Comparison of ENCODE assay signal across 17 cellular contexts in genomic region chr20:51163996-51164600, GRCh38.
"Had no signal": no experiment of that assay in that cellular context is flagged by ENCODE, and none has a peak within 500 bp of the region (broad histone marks: within the 10 kb centered on the region; RNA-seq: fewer than 3 reads in every experiment).

No MANE protein-coding gene starts in this region.

- DNase-seq: effector CD4-positive, alpha-beta T cell; gastrocnemius medialis; heart right ventricle; hypothalamus; left ventricle myocardium superior; mesenchymal stem cell; naive B cell; posterior cingulate gyrus; stimulated activated CD4-positive, alpha-beta T cell treated with anti-CD3 and anti-CD28 coated beads, Interleukin-2, amount 100 ng/mL, for 48 hours; stimulated activated naive CD4-positive, alpha-beta T cell treated with Interleukin-2 at 50 U/mL for 16 hours; trophoblast cell had no signal

- H3K4me1 Mint-ChIP-seq: nephron had no signal

- H3K4me2 ChIP-seq: smooth muscle cell had no signal

- H3K36me3 ChIP-seq: gastrocnemius medialis, heart right ventricle had no signal

- H3K27ac Mint-ChIP-seq: naive B cell, nephron had no signal

- H3K9me3 ChIP-seq: gastrocnemius medialis had no signal

- H3K4me3 ChIP-seq: coronary artery, gastrocnemius medialis, heart right ventricle, lung, smooth muscle cell had no signal

- ATAC-seq: gastrocnemius medialis, heart right ventricle, left ventricle myocardium superior had no signal

- H3K4me1 ChIP-seq: gastrocnemius medialis, heart right ventricle had no signal

- FAIRE-seq: keratinocyte, urothelium cell line had no signal

- H3K27me3 ChIP-seq: gastrocnemius medialis had no signal

- H3K4me3 Mint-ChIP-seq: naive B cell, nephron had no signal

- H3K27ac ChIP-seq: coronary artery, gastrocnemius medialis, heart right ventricle had no signal
